ENCODE assay signal across 8 cellular contexts in genomic region chr13:113209880-113210421, GRCh38. TPM values are rescaled to one million over a fixed set of nuclear protein-coding genes. Genes with fewer than 3 reads are reported as not detected.
DNase-seq lines count a peak whose midpoint lies in the region; ATAC-seq, FAIRE-seq and TF ChIP-seq lines count a peak whose summit lies in the region.

No MANE protein-coding gene starts in this region.

- no peaks in the 10 kb centered on the region for H3K9me3 Mint-ChIP-seq in activated naive CD4-positive, alpha-beta T cell treated with anti-CD3 and anti-CD28 coated beads for 36 hours

- ATAC-seq in Right ventricle myocardium superior (ENCODE audit: poor library complexity) = no peak

- CTCF ChIA-PET in activated naive CD4-positive, alpha-beta T cell treated with anti-CD3 and anti-CD28 coated beads for 36 hours (lab: Charles Lee) = interaction anchor here (1.3 kb wide), 1 partner anchor 88 kb away, joined by 3 read pairs; no protein-coding TSS in a partner anchor

- H3K4me1 Mint-ChIP-seq in activated naive CD4-positive, alpha-beta T cell treated with anti-CD3 and anti-CD28 coated beads for 36 hours (ENCODE audit: low read depth) = peaks cover 46% of the 10 kb centered on the region

- no peaks in the 10 kb centered on the region for H3K9me3 ChIP-seq in SJSA1 (replicated peaks)

- intact Hi-C loops in activated naive CD4-positive, alpha-beta T cell treated with anti-CD3 and anti-CD28 coated beads for 36 hours (cut with micrococcal nuclease) = loop anchor here (1.0 to 10.0 kb wide), 3 partner anchors 280 to 855 kb away; partner anchors contain the start of gene DCUN1D2
- intact Hi-C loops in Right ventricle myocardium superior (cut with DNase I) = no loop called here
- intact Hi-C loops in posterior cingulate gyrus (cut with DNase I) = loop anchor here (2.0 to 10.0 kb wide), 4 partner anchors 57 to 285 kb away; partner anchors contain the start of genes DCUN1D2 and LAMP1

- DNase-seq in Caki2 (ENCODE audit: low read depth) (peak; percentile 52), GM20000 (ENCODE audit: low spot score) (peak; percentile 80), HS-27A (ENCODE audit: low read depth) (peak; percentile 23), SJSA1 (ENCODE audit: low read depth in 1 of 2, low spot score in 2 of 2) (peak in 1 of 2 experiments; percentile 57), Right ventricle myocardium superior (peak; percentile 71), posterior cingulate gyrus (peak in 7 of 10 donors; percentile 32 to 92 (median 55)), urothelium cell line (ENCODE audit: low spot score) (peak; percentile 69)
- DNase-seq in activated naive CD4-positive, alpha-beta T cell treated with anti-CD3 and anti-CD28 coated beads for 36 hours = peak; percentile 68

- peak overlapping the region; percentile 65 for H3K27ac Mint-ChIP-seq in activated naive CD4-positive, alpha-beta T cell treated with anti-CD3 and anti-CD28 coated beads for 36 hours

- H3K36me3 Mint-ChIP-seq in activated naive CD4-positive, alpha-beta T cell treated with anti-CD3 and anti-CD28 coated beads for 36 hours (ENCODE audit: low read depth) = peaks cover 28% of the 10 kb centered on the region

- peaks cover 68% of the 10 kb centered on the region for H3K36me3 ChIP-seq in SJSA1

- H3K27ac ChIP-seq in SJSA1 = peak overlapping the region; percentile 99

- H3K4me1 ChIP-seq in SJSA1 (replicated peaks) = peaks cover 39% of the 10 kb centered on the region

- in situ Hi-C loops in Caki2 (cut with HindIII; ENCODE audit: low pct_unique_long_range_greater_than_20kb, low sequenced_read_pairs) = no loop called here

- H3K27me3 ChIP-seq in SJSA1 (replicated peaks) = no peaks in the 10 kb centered on the region

- H3K27me3 Mint-ChIP-seq in activated naive CD4-positive, alpha-beta T cell treated with anti-CD3 and anti-CD28 coated beads for 36 hours (ENCODE audit: low read depth) = no peaks in the 10 kb centered on the region

- no peak for TF ChIP-seq CTCF in GM20000 (IDR thresholded peaks at IDR 0.05; ENCODE audit: extremely low read depth, missing control alignments)

- peak overlapping the region; percentile 96 for H3K4me3 ChIP-seq in SJSA1

- FAIRE-seq in urothelium cell line (lab: Jason Lieb, UNC) = peak; percentile 90

- peak overlapping the region; percentile 72 for H3K4me3 Mint-ChIP-seq in activated naive CD4-positive, alpha-beta T cell treated with anti-CD3 and anti-CD28 coated beads for 36 hours

RNA-seq across cellular contexts. Expression of gene CUL4A, which starts 0.5 kb away (rescaled TPM):
- 77.8 and 83.4 TPM in 2 replicates for total RNA-seq in Caki2 (2014; rRNA removed; shearing (Covaris generic); ENCODE audit: low replicate concordance)
- total RNA-seq in SJSA1 (2014; rRNA removed; shearing (Covaris generic)) = 74.7 and 145 TPM in 2 replicates
- 10 to 100 TPM; 58.9 to 59.4 TPM for total RNA-seq in activated naive CD4-positive, alpha-beta T cell treated with anti-CD3 and anti-CD28 coated beads for 36 hours
- total RNA-seq in Right ventricle myocardium superior = 141 TPM

RNA-seq across cellular contexts. Expression of gene PCID2, which starts 1.5 kb away (rescaled TPM):
- 60.9 and 76.2 TPM in 2 replicates for total RNA-seq in Caki2 (2014; rRNA removed; shearing (Covaris generic); ENCODE audit: low replicate concordance)
- 108 and 126 TPM in 2 replicates for total RNA-seq in SJSA1 (2014; rRNA removed; shearing (Covaris generic))
- total RNA-seq in activated naive CD4-positive, alpha-beta T cell treated with anti-CD3 and anti-CD28 coated beads for 36 hours = 10 to 100 TPM; 63.5 to 67.1 TPM
- total RNA-seq in Right ventricle myocardium superior = 54.4 TPM

RNA-seq across cellular contexts. Expression of gene PROZ, which starts 51.5 kb away (rescaled TPM):
- total RNA-seq in Caki2 (2014; rRNA removed; shearing (Covaris generic); ENCODE audit: low replicate concordance) = not detected in 2 replicates
- total RNA-seq in SJSA1 (2014; rRNA removed; shearing (Covaris generic)) = not detected in 2 replicates
- not detected for total RNA-seq in activated naive CD4-positive, alpha-beta T cell treated with anti-CD3 and anti-CD28 coated beads for 36 hours
- not detected for total RNA-seq in Right ventricle myocardium superior
